ENCODE assay signal across 9 cellular contexts in the genomic region with DNA sequence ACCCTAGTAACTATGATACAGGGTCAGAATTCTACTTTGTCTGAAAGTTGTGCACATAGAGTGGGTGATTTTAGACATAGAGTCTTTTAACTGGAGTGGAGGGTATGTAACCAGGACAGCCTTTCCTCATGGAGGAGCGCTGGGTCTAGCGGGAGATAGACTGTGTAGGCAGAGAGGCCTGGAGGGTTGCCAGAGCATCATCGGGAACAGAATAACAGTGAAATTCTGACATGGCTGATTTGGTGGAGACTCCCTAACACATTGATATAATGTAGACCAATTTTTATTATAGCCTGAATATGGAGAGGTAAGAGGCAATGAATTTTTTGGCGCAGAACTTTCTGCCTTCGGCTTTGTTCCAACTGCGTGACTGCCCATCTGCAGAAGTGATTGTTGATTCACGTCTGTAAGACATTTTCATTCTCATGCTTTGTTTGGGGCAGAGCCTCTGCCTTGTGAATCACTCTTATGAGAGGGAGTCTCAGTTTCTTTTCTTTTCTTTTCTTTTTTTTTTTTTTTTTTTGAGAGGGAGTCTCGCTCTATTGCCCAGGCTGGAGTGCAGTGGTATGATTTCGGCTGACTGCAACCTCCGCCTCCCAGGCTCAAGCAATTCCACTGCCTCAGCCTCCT. TPM values are rescaled to one million over a fixed set of nuclear protein-coding genes. Genes with fewer than 3 reads are reported as not detected.
DNase-seq lines count a peak whose midpoint lies in the region; ATAC-seq and TF ChIP-seq lines count a peak whose summit lies in the region.
"Had no signal": no experiment of that assay in that cellular context is flagged by ENCODE, and none has a peak within 500 bp of the region (broad histone marks: within the 10 kb centered on the region; RNA-seq: fewer than 3 reads in every experiment).

No MANE protein-coding gene starts in this region.

- no peak for ATAC-seq in CD4-positive, CD25-positive, alpha-beta regulatory T cell (ENCODE audit: low read depth in 2 of 2)
- peak; percentile 34; the same call in 1 of the 3 replicates for ATAC-seq in GM23338
- ATAC-seq in effector memory CD8-positive, alpha-beta T cell (replicated peaks) = peak; percentile 3
- ATAC-seq in GM21529 (IDR thresholded peaks at IDR 0.05; ENCODE audit: unreplicated experiment) = no peak
- no peak for ATAC-seq in left lobe of liver

- H3K27ac Mint-ChIP-seq in CD4-positive, CD25-positive, alpha-beta regulatory T cell = peak overlapping the region; percentile 74 to 94 (median 86)
- H3K27ac Mint-ChIP-seq in GM23338 (peak overlapping the region; percentile 19), nephron progenitor cell (peak overlapping the region; percentile 2)
- peak overlapping the region; percentile 76 to 89 for H3K27ac Mint-ChIP-seq in effector memory CD8-positive, alpha-beta T cell
- H3K27ac Mint-ChIP-seq: dendritic cell treated with granulocyte-macrophage colony-stimulating factor and Interleukin-4, amounts not matched to agents 40 ng/mL and 50 ng/mL, for 4 days had no signal

- H3K4me3 ChIP-seq in CD4-positive, CD25-positive, alpha-beta regulatory T cell (ENCODE audit: low read depth, low read length) = no peak overlapping the region
- no peak overlapping the region for H3K4me3 ChIP-seq in GM23338
- H3K4me3 ChIP-seq: lung had no signal

- no peak overlapping the region for H2AFZ ChIP-seq in GM23338

- H3K36me3 Mint-ChIP-seq in CD4-positive, CD25-positive, alpha-beta regulatory T cell = peaks cover 3% of the 10 kb centered on the region
- H3K36me3 Mint-ChIP-seq in GM23338 (ENCODE audit: low read depth) = no peaks in the 10 kb centered on the region
- H3K36me3 Mint-ChIP-seq in effector memory CD8-positive, alpha-beta T cell (ENCODE audit: insufficient read depth) = peaks cover 4% of the 10 kb centered on the region
- H3K36me3 Mint-ChIP-seq in nephron progenitor cell (ENCODE audit: low read depth) = peaks cover 18% of the 10 kb centered on the region

- H3K4me3 Mint-ChIP-seq in CD4-positive, CD25-positive, alpha-beta regulatory T cell = peak overlapping the region in 3 of 4 donors; percentile 39 to 65 (median 62)
- H3K4me3 Mint-ChIP-seq in GM23338 (no peak overlapping the region), nephron progenitor cell (no peak overlapping the region)
- H3K4me3 Mint-ChIP-seq in effector memory CD8-positive, alpha-beta T cell = peak overlapping the region in 1 of 2 donors; percentile 45
- H3K4me3 Mint-ChIP-seq: dendritic cell treated with granulocyte-macrophage colony-stimulating factor and Interleukin-4, amounts not matched to agents 40 ng/mL and 50 ng/mL, for 4 days had no signal

- no peak for TF ChIP-seq CTCF in GM23338 (conservative IDR thresholded peaks at IDR 0.05; ENCODE audit: low read depth in 2 of 2)
- no peak for TF ChIP-seq CTCF in nephron progenitor cell (IDR thresholded peaks at IDR 0.05)

- H3K27ac ChIP-seq in CD4-positive, CD25-positive, alpha-beta regulatory T cell (ENCODE audit: insufficient read depth, low read length, poor library complexity, severe bottlenecking) = peak overlapping the region; percentile 35
- H3K27ac ChIP-seq in GM23338 (ENCODE audit: low read depth) = no peak overlapping the region

- H3K4me2 ChIP-seq in GM23338 = no peak overlapping the region

- H4K20me1 ChIP-seq in GM23338 (replicated peaks; ENCODE audit: insufficient read depth) = peaks cover 4% of the 10 kb centered on the region; the same call in 1 of the 2 replicates

- H3K9me3 ChIP-seq in CD4-positive, CD25-positive, alpha-beta regulatory T cell (ENCODE audit: control insufficient read depth in 2 of 2, low read length in 2 of 2) = no peaks in the 10 kb centered on the region

- H3K27me3 ChIP-seq in CD4-positive, CD25-positive, alpha-beta regulatory T cell (ENCODE audit: control insufficient read depth, insufficient read depth, low read length) = no peaks in the 10 kb centered on the region
- H3K27me3 ChIP-seq in GM23338 (ENCODE audit: insufficient read depth) = no peaks in the 10 kb centered on the region

- no peaks in the 10 kb centered on the region for H3K9me3 Mint-ChIP-seq in CD4-positive, CD25-positive, alpha-beta regulatory T cell
- H3K9me3 Mint-ChIP-seq in GM23338 (no peaks in the 10 kb centered on the region), nephron progenitor cell (no peaks in the 10 kb centered on the region)
- no peaks in the 10 kb centered on the region for H3K9me3 Mint-ChIP-seq in effector memory CD8-positive, alpha-beta T cell
- H3K9me3 Mint-ChIP-seq: dendritic cell treated with granulocyte-macrophage colony-stimulating factor and Interleukin-4, amounts not matched to agents 40 ng/mL and 50 ng/mL, for 4 days had no signal

- H3K79me2 ChIP-seq in GM23338 (replicated peaks; ENCODE audit: insufficient read depth) = peaks cover 88% of the 10 kb centered on the region

- H3K4me1 ChIP-seq in CD4-positive, CD25-positive, alpha-beta regulatory T cell (ENCODE audit: control insufficient read depth, insufficient read depth, low read length, poor library complexity, severe bottlenecking) = peaks cover 21% of the 10 kb centered on the region
- H3K4me1 ChIP-seq in GM23338 (ENCODE audit: insufficient read depth) = peaks cover 13% of the 10 kb centered on the region

- no peaks in the 10 kb centered on the region for H3K36me3 ChIP-seq in CD4-positive, CD25-positive, alpha-beta regulatory T cell (ENCODE audit: control insufficient read depth, insufficient read depth, low read length)
- H3K36me3 ChIP-seq in GM23338 (ENCODE audit: insufficient read depth) = 0 out of 2 replicates have a peak, but pooled peaks cover 4% of the 10 kb centered on the region

- DNase-seq in CD4-positive, CD25-positive, alpha-beta regulatory T cell = no peak
- DNase-seq in GM23338 (ENCODE audit: low spot score) (no peak), nephron progenitor cell (no peak), GDM1 (lab: John Stamatoyannopoulos, UW) (no peak), left lobe of liver (ENCODE audit: low spot score) (no peak)
- DNase-seq in effector memory CD8-positive, alpha-beta T cell = no peak

- H3K4me1 Mint-ChIP-seq in CD4-positive, CD25-positive, alpha-beta regulatory T cell = peaks cover 22 to 56% (median 41%) of the 10 kb centered on the region in 4 donors
- H3K4me1 Mint-ChIP-seq in GM23338 (peaks cover 37% of the 10 kb centered on the region), nephron progenitor cell (peaks cover 47% of the 10 kb centered on the region)
- H3K4me1 Mint-ChIP-seq in effector memory CD8-positive, alpha-beta T cell (ENCODE audit: low read depth in 2 of 2) = peaks cover 30 to 40% of the 10 kb centered on the region in 2 donors

- no peaks in the 10 kb centered on the region for H3K27me3 Mint-ChIP-seq in CD4-positive, CD25-positive, alpha-beta regulatory T cell
- peaks cover 3% of the 10 kb centered on the region for H3K27me3 Mint-ChIP-seq in GM23338 (ENCODE audit: insufficient read depth, low read depth, poor library complexity)
- H3K27me3 Mint-ChIP-seq in effector memory CD8-positive, alpha-beta T cell = no peaks in the 10 kb centered on the region
- H3K27me3 Mint-ChIP-seq in nephron progenitor cell (ENCODE audit: low read depth, poor library complexity) = no peaks in the 10 kb centered on the region
- H3K27me3 Mint-ChIP-seq: dendritic cell treated with granulocyte-macrophage colony-stimulating factor and Interleukin-4, amounts not matched to agents 40 ng/mL and 50 ng/mL, for 4 days had no signal

- H3K9me2 ChIP-seq in GM23338 (ENCODE audit: insufficient read depth) = no peaks in the 10 kb centered on the region

- H3F3A ChIP-seq in GM23338 (replicated peaks; ENCODE audit: low read depth) = no peaks in the 10 kb centered on the region

TF ChIP-seq in GM23338, 12 proteins besides CTCF, POLR2A, EP300 and RAD21:
- no peak for TF ChIP-seq ZNF331 (CRISPR knock-in tag; IDR thresholded peaks at IDR 0.05; ENCODE audit: low read depth)
- TF ChIP-seq, protein P1, sequence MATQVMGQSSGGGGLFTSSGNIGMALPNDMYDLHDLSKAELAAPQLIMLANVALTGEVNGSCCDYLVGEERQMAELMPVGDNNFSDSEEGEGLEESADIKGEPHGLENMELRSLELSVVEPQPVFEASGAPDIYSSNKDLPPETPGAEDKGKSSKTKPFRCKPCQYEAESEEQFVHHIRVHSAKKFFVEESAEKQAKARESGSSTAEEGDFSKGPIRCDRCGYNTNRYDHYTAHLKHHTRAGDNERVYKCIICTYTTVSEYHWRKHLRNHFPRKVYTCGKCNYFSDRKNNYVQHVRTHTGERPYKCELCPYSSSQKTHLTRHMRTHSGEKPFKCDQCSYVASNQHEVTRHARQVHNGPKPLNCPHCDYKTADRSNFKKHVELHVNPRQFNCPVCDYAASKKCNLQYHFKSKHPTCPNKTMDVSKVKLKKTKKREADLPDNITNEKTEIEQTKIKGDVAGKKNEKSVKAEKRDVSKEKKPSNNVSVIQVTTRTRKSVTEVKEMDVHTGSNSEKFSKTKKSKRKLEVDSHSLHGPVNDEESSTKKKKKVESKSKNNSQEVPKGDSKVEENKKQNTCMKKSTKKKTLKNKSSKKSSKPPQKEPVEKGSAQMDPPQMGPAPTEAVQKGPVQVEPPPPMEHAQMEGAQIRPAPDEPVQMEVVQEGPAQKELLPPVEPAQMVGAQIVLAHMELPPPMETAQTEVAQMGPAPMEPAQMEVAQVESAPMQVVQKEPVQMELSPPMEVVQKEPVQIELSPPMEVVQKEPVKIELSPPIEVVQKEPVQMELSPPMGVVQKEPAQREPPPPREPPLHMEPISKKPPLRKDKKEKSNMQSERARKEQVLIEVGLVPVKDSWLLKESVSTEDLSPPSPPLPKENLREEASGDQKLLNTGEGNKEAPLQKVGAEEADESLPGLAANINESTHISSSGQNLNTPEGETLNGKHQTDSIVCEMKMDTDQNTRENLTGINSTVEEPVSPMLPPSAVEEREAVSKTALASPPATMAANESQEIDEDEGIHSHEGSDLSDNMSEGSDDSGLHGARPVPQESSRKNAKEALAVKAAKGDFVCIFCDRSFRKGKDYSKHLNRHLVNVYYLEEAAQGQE (IDR thresholded peaks at IDR 0.05; ENCODE audit: unreplicated experiment) = no peak
- TF ChIP-seq ZNF114 (CRISPR knock-in tag; IDR thresholded peaks at IDR 0.05) = no peak
- TF ChIP-seq POLR2AphosphoS5 (IDR thresholded peaks at IDR 0.05; ENCODE audit: low read depth) = no peak
- no peak for TF ChIP-seq NANOG (IDR thresholded peaks at IDR 0.05; ENCODE audit: borderline replicate concordance)
- no peak for TF ChIP-seq CREB1 (CRISPR knock-in tag; IDR thresholded peaks at IDR 0.05; ENCODE audit: low read depth)

RNA-seq across cellular contexts. Expression of gene LPP, which starts 16.0 kb away (rescaled TPM):
- 102 TPM for total RNA-seq in CD4-positive, CD25-positive, alpha-beta regulatory T cell
- polyA plus RNA-seq in CD4-positive, CD25-positive, alpha-beta regulatory T cell = 10 to 100 TPM; 14.5 to 23.8 (median 20.3) TPM
- total RNA-seq in GM23338 (2014; rRNA removed; shearing (Covaris generic)) = 35.2 and 36.2 TPM in 2 replicates
- polyA plus RNA-seq in GM23338 (2016; fragmentation: Nextera tagmentation; extraction: Ambion mirVana) = 18.1 and 23.0 TPM in 2 replicates
- 63.6 TPM for total RNA-seq in left lobe of liver

Comparison
In these comparisons a context has a peak if more than half of its experiments do, and no peak if none do; other contexts are left out.
1. ATAC-seq: peak in GM23338 (single experiment) and effector memory CD8-positive, alpha-beta T cell (single experiment); none in CD4-positive, CD25-positive, alpha-beta regulatory T cell (0 of 2), GM21529 (single experiment) and left lobe of liver (single experiment).
2. H3K27ac Mint-ChIP-seq: peak in every context shown above with its lines; median percentile 86 in CD4-positive, CD25-positive, alpha-beta regulatory T cell; 82 in effector memory CD8-positive, alpha-beta T cell; 19 in GM23338; 2 in nephron progenitor cell.
3. H3K4me3 Mint-ChIP-seq: peak in CD4-positive, CD25-positive, alpha-beta regulatory T cell (3 of 4); none in GM23338 (single experiment) and nephron progenitor cell (single experiment).